Comparison of ENCODE assay signal across 22 cellular contexts in the genomic region with DNA sequence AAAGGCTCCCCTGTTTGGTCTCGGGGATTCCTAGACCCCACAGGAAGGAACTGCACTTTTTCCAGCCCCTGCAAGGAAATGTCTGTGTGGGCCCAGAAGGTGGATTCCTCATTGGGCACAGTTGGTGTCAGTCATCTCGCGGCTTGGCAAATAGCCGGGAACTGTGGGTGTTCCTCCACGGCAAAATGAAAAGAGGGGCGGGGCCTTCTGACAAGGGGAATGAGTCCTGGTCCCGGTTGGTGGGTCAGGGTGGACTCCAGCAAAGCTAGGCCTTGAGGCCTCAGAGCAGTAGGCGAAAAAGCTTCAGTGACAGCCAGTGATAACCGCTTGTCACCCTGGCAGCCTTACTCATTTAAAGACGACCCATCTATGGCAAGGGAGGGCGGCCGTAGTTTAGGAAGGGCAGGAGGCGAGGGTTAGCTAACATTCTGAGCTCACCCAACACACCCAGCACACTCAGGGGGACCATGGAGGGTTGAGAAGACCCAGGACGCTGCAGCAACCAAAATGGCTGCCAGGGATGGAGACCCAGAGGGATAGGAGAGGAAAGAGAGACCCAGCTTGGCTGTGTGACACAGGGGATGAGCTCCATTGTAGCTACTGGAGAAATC. TPM values are rescaled to one million over a fixed set of nuclear protein-coding genes. Genes with fewer than 3 reads are reported as not detected.
DNase-seq lines count a peak whose midpoint lies in the region; ATAC-seq, FAIRE-seq and TF ChIP-seq lines count a peak whose summit lies in the region.
"Had no signal": no experiment of that assay in that cellular context is flagged by ENCODE, and none has a peak within 500 bp of the region (broad histone marks: within the 10 kb centered on the region; RNA-seq: fewer than 3 reads in every experiment).

No MANE protein-coding gene starts in this region.

- H3K9me3 Mint-ChIP-seq in glutamatergic neuron (ENCODE audit: unreplicated experiment): peaks cover 4% of the 10 kb centered on the region
- H3K9me3 Mint-ChIP-seq in progenitor cell of endocrine pancreas (ENCODE audit: low read depth): no peaks in the 10 kb centered on the region
- H3K9me3 Mint-ChIP-seq: activated T-helper 2 cell treated with anti-CD3 and anti-CD28 coated beads, Interferon-gamma antibody, Interleukin-2, Interleukin-4, amounts not matched to agents 10 μg/mL and 5 μg/mL and 100 μg/mL, durations not matched to agents 14 hours and 24 hours and 36 hours; IgD-negative memory B cell; neural crest cell had no signal

- WGBS in HepG2 (ENCODE audit: low lambda C conversion rate): 51% methylated on average over 14 of the region's 14 CpGs
- 76% methylated on average over 4 of the region's 14 CpGs for WGBS in right lobe of liver (ENCODE audit: insufficient coverage, low coverage, low lambda C conversion rate, missing lambda C conversion rate)

- H3K27ac Mint-ChIP-seq in glutamatergic neuron (ENCODE audit: unreplicated experiment) (peak overlapping the region; percentile 6), T-helper 17 cell (no peak overlapping the region), progenitor cell of endocrine pancreas (no peak overlapping the region)
- H3K27ac Mint-ChIP-seq: activated T-helper 2 cell treated with anti-CD3 and anti-CD28 coated beads, Interferon-gamma antibody, Interleukin-2, Interleukin-4, amounts not matched to agents 10 μg/mL and 5 μg/mL and 100 μg/mL, durations not matched to agents 14 hours and 24 hours and 36 hours had no signal

- H3K27me3 Mint-ChIP-seq in glutamatergic neuron (ENCODE audit: unreplicated experiment) (peaks cover 6% of the 10 kb centered on the region), T-helper 17 cell (peaks cover 74% of the 10 kb centered on the region), progenitor cell of endocrine pancreas (peaks cover 22% of the 10 kb centered on the region)

- TF ChIP-seq EP300 in HepG2 (IDR thresholded peaks at IDR 0.05; ENCODE audit: low read depth in 2 of 2, low read length in 2 of 2): no peak
- no peak for TF ChIP-seq EP300 in HepG2 (CRISPR knock-in tag; IDR thresholded peaks at IDR 0.05; ENCODE audit: borderline replicate concordance)

- H4K20me1 ChIP-seq in HepG2 (ENCODE audit: insufficient read depth, low read length): no peaks in the 10 kb centered on the region

- H3K4me3 ChIP-seq in HepG2 (replicated peaks in 1 of 3; ENCODE audit: insufficient read depth in 1 of 3, low read depth in 2 of 3, low read length in 3 of 3) (no peak overlapping the region), right lobe of liver (no peak overlapping the region)
- H3K4me3 ChIP-seq: esophagus squamous epithelium, transverse colon had no signal

- FAIRE-seq in HepG2 (lab: Jason Lieb, UNC): no peak

- no peak overlapping the region for H3K27ac ChIP-seq in HepG2 (ENCODE audit: extremely low read length, insufficient read depth, low read length)
- no peak overlapping the region for H3K27ac ChIP-seq in right lobe of liver
- H3K27ac ChIP-seq: transverse colon had no signal

- ATAC-seq in HepG2 (no peak), right lobe of liver (no peak), T-helper 17 cell (no peak)
- ATAC-seq: activated CD4-positive, CD25-positive, alpha-beta regulatory T cell treated with anti-CD3 and anti-CD28 coated beads, Interleukin-2, amount 50 U/mL, for 24 hours had no signal

- H3K4me2 ChIP-seq in HepG2 (ENCODE audit: low read depth, low read length): no peak overlapping the region

- TF ChIP-seq CTCF in HepG2 (CRISPR knock-in tag; IDR thresholded peaks at IDR 0.05) (no peak), right lobe of liver (IDR thresholded peaks at IDR 0.05) (no peak), glutamatergic neuron (IDR thresholded peaks at IDR 0.05; ENCODE audit: partially characterized antibody, unreplicated experiment) (no peak), progenitor cell of endocrine pancreas (IDR thresholded peaks at IDR 0.05; ENCODE audit: unreplicated experiment) (no peak)

- no TSS peak for BruUV-seq in HepG2 (replicated peaks; lab: Mats Ljungman, UMichigan)

- H3K4me1 ChIP-seq in HepG2 (ENCODE audit: insufficient read depth, low read length): peaks cover 29% of the 10 kb centered on the region
- no peaks in the 10 kb centered on the region for H3K4me1 ChIP-seq in right lobe of liver

- TF ChIP-seq POLR2A in HepG2 (IDR thresholded peaks at IDR 0.05; ENCODE audit: insufficient read depth in 1 of 2, low read depth in 2 of 2, low read length in 2 of 2) (no peak), right lobe of liver (IDR thresholded peaks at IDR 0.05) (no peak)

- H3K4me3 Mint-ChIP-seq in glutamatergic neuron (ENCODE audit: unreplicated experiment): no peak overlapping the region
- H3K4me3 Mint-ChIP-seq in T-helper 17 cell: no peak overlapping the region
- H3K4me3 Mint-ChIP-seq in progenitor cell of endocrine pancreas (ENCODE audit: low read depth): no peak overlapping the region
- H3K4me3 Mint-ChIP-seq: CD4-positive, CD25-positive, alpha-beta regulatory T cell; neural crest cell had no signal

- no peak overlapping the region for H2AFZ ChIP-seq in HepG2 (ENCODE audit: low read length)

- no peaks in the 10 kb centered on the region for H3K36me3 Mint-ChIP-seq in glutamatergic neuron (ENCODE audit: unreplicated experiment)
- no peaks in the 10 kb centered on the region for H3K36me3 Mint-ChIP-seq in T-helper 17 cell (ENCODE audit: low read depth)
- H3K36me3 Mint-ChIP-seq in progenitor cell of endocrine pancreas (ENCODE audit: insufficient read depth): no peaks in the 10 kb centered on the region
- H3K36me3 Mint-ChIP-seq: CD4-positive, CD25-positive, alpha-beta regulatory T cell; IgD-negative memory B cell had no signal

- CTCF ChIA-PET in HepG2 (lab: Yijun Ruan, JAX; ENCODE audit: low intra/inter-chr PET ratio, low total read pairs): interaction anchor here (1.9 to 4.3 kb wide), 2 partner anchors 25 to 102 kb away, joined by 12 to 127 read pairs; partner anchors contain the start of genes CHPF and TMEM198

- in situ Hi-C loops in HepG2 (cut with HindIII; ENCODE audit: extremely low pct_ligation_motif_present, low pct_unique_long_range_greater_than_20kb): loop anchor here (5.0 kb wide), 1 partner anchor 102 kb away; the partner anchor contains the start of genes CHPF and TMEM198

- no peak for DNase-seq in HepG2 (ENCODE audit: low spot score)
- no peak for DNase-seq in right lobe of liver
- no peak for DNase-seq in glutamatergic neuron
- peak; percentile 47 for DNase-seq in islet precursor cell
- peak; percentile 44 for DNase-seq in ureter (ENCODE audit: low spot score)
- no peak for DNase-seq in T-helper 17 cell
- no peak for DNase-seq in activated gamma-delta T cell (lab: John Stamatoyannopoulos, UW)
- no peak for DNase-seq in progenitor cell of endocrine pancreas (ENCODE audit: low spot score, unreplicated experiment)
- DNase-seq: CD4-positive, CD25-positive, alpha-beta regulatory T cell; central memory CD4-positive, alpha-beta T cell; esophagus squamous epithelium; HCEC 1CT; NCI-H1930; NCI-H510A; SIG-M5; stimulated activated naive CD4-positive, alpha-beta T cell treated with Interleukin-2 at 50 U/mL for 16 hours; transverse colon had no signal

- H3K36me3 ChIP-seq in HepG2 (replicated peaks in 1 of 2; ENCODE audit: control insufficient read depth in 1 of 2, insufficient read depth in 2 of 2, low read length in 2 of 2) (no peaks in the 10 kb centered on the region), right lobe of liver (no peaks in the 10 kb centered on the region)
- H3K36me3 ChIP-seq: esophagus squamous epithelium, transverse colon had no signal

- H3K27me3 ChIP-seq in HepG2 (ENCODE audit: control insufficient read depth in 1 of 2, insufficient read depth in 2 of 2, low read length in 2 of 2) (peaks cover 12 to 63% of the 10 kb centered on the region in 2 experiments), right lobe of liver (no peaks in the 10 kb centered on the region)
- H3K27me3 ChIP-seq: esophagus squamous epithelium had no signal

- intact Hi-C loops in HepG2 (cut with micrococcal nuclease; ENCODE audit: unreplicated experiment): loop anchor here (2.0 kb wide), 1 partner anchor 45 kb away; no protein-coding TSS in a partner anchor
- intact Hi-C loops in right lobe of liver (cut with DNase I): no loop called here

- no peaks in the 10 kb centered on the region for H3K79me2 ChIP-seq in HepG2 (ENCODE audit: insufficient read depth, low read length)

- POLR2A ChIA-PET in HepG2 (lab: Yijun Ruan, JAX): interaction anchor here (1.4 kb wide), 1 partner anchor 73 kb away, joined by 4 read pairs; the partner anchor contains the start of genes INHA and OBSL1

- no peaks in the 10 kb centered on the region for H3K9me3 ChIP-seq in HepG2 (ENCODE audit: low read length)
- no peaks in the 10 kb centered on the region for H3K9me3 ChIP-seq in right lobe of liver
- no peaks in the 10 kb centered on the region for H3K9me3 ChIP-seq in T-helper 17 cell (ENCODE audit: control insufficient read depth, low read length, poor library complexity, severe bottlenecking)
- H3K9me3 ChIP-seq: esophagus squamous epithelium, transverse colon had no signal

- no peak overlapping the region for H3K9ac ChIP-seq in HepG2 (ENCODE audit: insufficient read depth, low read depth, low read length)

- TF ChIP-seq RAD21 in HepG2 (CRISPR knock-in tag; IDR thresholded peaks at IDR 0.05): no peak

- H3K4me1 Mint-ChIP-seq in glutamatergic neuron (ENCODE audit: low read depth, unreplicated experiment): peaks cover 14% of the 10 kb centered on the region
- H3K4me1 Mint-ChIP-seq in T-helper 17 cell: peaks cover 6% of the 10 kb centered on the region
- H3K4me1 Mint-ChIP-seq in progenitor cell of endocrine pancreas (ENCODE audit: low read depth): peaks cover 7% of the 10 kb centered on the region

RNA-seq across cellular contexts. Expression of gene SLC4A3, which starts 16.5 kb away (rescaled TPM):
- total RNA-seq in HepG2 (2016; rRNA removed; fragmentation: Illumina TruSeq; extraction: Trizol) (0.10 and 0.18 TPM in 2 replicates), right lobe of liver (under 1 TPM in 5 of 6 experiments, not detected in 1; 0.14 to 0.42 (median 0.27) TPM), glutamatergic neuron (ENCODE audit: unreplicated experiment) (24.4 TPM), ureter (12.2 TPM), T-helper 17 cell (under 1 TPM in 1 of 2 donors, not detected in 1; 0.08 TPM), progenitor cell of endocrine pancreas (17.0 and 19.7 TPM in 2 replicates)
- not detected in 2 replicates for total RNA-seq in HepG2 (2016; cell fraction: cytosol; rRNA removed; fragmentation: Illumina TruSeq; extraction: Trizol; ENCODE audit: low read depth)
- total RNA-seq in HepG2 (2016; cell fraction: insoluble cytoplasmic fraction; rRNA removed; fragmentation: Illumina TruSeq; extraction: Trizol): 0.13 and 0.22 TPM in 2 replicates
- not detected in 2 replicates for total RNA-seq in HepG2 (2016; cell fraction: membrane; rRNA removed; fragmentation: Illumina TruSeq; extraction: Trizol)
- total RNA-seq in HepG2 (2016; cell fraction: nucleus; rRNA removed; fragmentation: Illumina TruSeq; extraction: Trizol): 0.22 and 0.53 TPM in 2 replicates
- 0.95 and 1.2 TPM in 2 replicates for polyA plus RNA-seq in HepG2 (2011; rRNA removed)
- polyA plus RNA-seq in HepG2 (2011; cell fraction: cytosol; rRNA removed): 0.55 and 0.62 TPM in 2 replicates
- 10.4 and 15.1 TPM in 2 replicates for polyA plus RNA-seq in HepG2 (2011; cell fraction: nucleus; rRNA removed)
- polyA plus RNA-seq in HepG2 (2012): 0.32 and 0.75 TPM in 2 replicates
- 0.05 TPM in 1 of 2 replicates, not detected in the other for polyA plus RNA-seq in HepG2 (2016; cell fraction: cytosol; fragmentation: Illumina TruSeq; extraction: Trizol; ENCODE audit: low read depth)
- polyA plus RNA-seq in HepG2 (2016; cell fraction: insoluble cytoplasmic fraction; fragmentation: Illumina TruSeq; extraction: Trizol; ENCODE audit: low read depth): 0.17 TPM in 1 of 2 replicates, not detected in the other
- polyA plus RNA-seq in HepG2 (2016; cell fraction: membrane; fragmentation: Illumina TruSeq; extraction: Trizol; ENCODE audit: low read depth): 0.13 TPM in 1 of 2 replicates, not detected in the other
- 0.52 and 0.57 TPM in 2 replicates for polyA plus RNA-seq in HepG2 (2016; cell fraction: nucleus; fragmentation: Illumina TruSeq; extraction: Trizol; ENCODE audit: insufficient read depth, low read depth)
- polyA minus RNA-seq in HepG2 (2011; rRNA and poly(A)+ RNA removed; ENCODE audit: low replicate concordance): 1.2 TPM in 1 of 2 replicates, not detected in the other
- polyA minus RNA-seq in HepG2 (2011; cell fraction: cytosol; rRNA and poly(A)+ RNA removed): 0.70 TPM in 1 of 2 replicates, not detected in the other
- 2.1 and 2.6 TPM in 2 replicates for polyA minus RNA-seq in HepG2 (2011; cell fraction: nucleus; rRNA and poly(A)+ RNA removed)
- total RNA-seq: CD4-positive, CD25-positive, alpha-beta regulatory T cell; T-helper 2 cell treated with Interferon-gamma antibody and Interleukin-4, amounts not matched to agents 100 ng/mL and 5 ng/mL, for 36 hours had no signal
- polyA plus RNA-seq: CD4-positive, CD25-positive, alpha-beta regulatory T cell; IgD-negative memory B cell had no signal

RNA-seq across cellular contexts. Expression of gene STK11IP, which starts 46.2 kb away (rescaled TPM):
- total RNA-seq in HepG2 (2016; rRNA removed; fragmentation: Illumina TruSeq; extraction: Trizol): 5.6 and 12.8 TPM in 2 replicates
- 3.5 and 4.7 TPM in 2 replicates for total RNA-seq in HepG2 (2016; cell fraction: cytosol; rRNA removed; fragmentation: Illumina TruSeq; extraction: Trizol; ENCODE audit: low read depth)
- total RNA-seq in HepG2 (2016; cell fraction: insoluble cytoplasmic fraction; rRNA removed; fragmentation: Illumina TruSeq; extraction: Trizol): 5.0 and 14.2 TPM in 2 replicates
- 2.7 and 3.2 TPM in 2 replicates for total RNA-seq in HepG2 (2016; cell fraction: membrane; rRNA removed; fragmentation: Illumina TruSeq; extraction: Trizol)
- total RNA-seq in HepG2 (2016; cell fraction: nucleus; rRNA removed; fragmentation: Illumina TruSeq; extraction: Trizol): 20.7 and 21.9 TPM in 2 replicates
- 24.0 and 30.2 TPM in 2 replicates for polyA plus RNA-seq in HepG2 (2011; rRNA removed)
- polyA plus RNA-seq in HepG2 (2011; cell fraction: cytosol; rRNA removed): 5.6 and 8.5 TPM in 2 replicates
- 272 and 337 TPM in 2 replicates for polyA plus RNA-seq in HepG2 (2011; cell fraction: nucleus; rRNA removed)
- polyA plus RNA-seq in HepG2 (2012): 18.1 and 20.5 TPM in 2 replicates
- polyA plus RNA-seq in HepG2 (2016; cell fraction: cytosol; fragmentation: Illumina TruSeq; extraction: Trizol; ENCODE audit: low read depth): 0.70 and 0.72 TPM in 2 replicates
- polyA plus RNA-seq in HepG2 (2016; cell fraction: insoluble cytoplasmic fraction; fragmentation: Illumina TruSeq; extraction: Trizol; ENCODE audit: low read depth): 3.7 and 5.6 TPM in 2 replicates
- 1.2 TPM in 2 replicates for polyA plus RNA-seq in HepG2 (2016; cell fraction: membrane; fragmentation: Illumina TruSeq; extraction: Trizol; ENCODE audit: low read depth)
- 44.8 and 52.7 TPM in 2 replicates for polyA plus RNA-seq in HepG2 (2016; cell fraction: nucleus; fragmentation: Illumina TruSeq; extraction: Trizol; ENCODE audit: insufficient read depth, low read depth)
- 23.0 and 45.7 TPM in 2 replicates for polyA minus RNA-seq in HepG2 (2011; rRNA and poly(A)+ RNA removed; ENCODE audit: low replicate concordance)
- polyA minus RNA-seq in HepG2 (2011; cell fraction: cytosol; rRNA and poly(A)+ RNA removed): 8.2 and 10.4 TPM in 2 replicates
- polyA minus RNA-seq in HepG2 (2011; cell fraction: nucleus; rRNA and poly(A)+ RNA removed): 52.1 and 52.7 TPM in 2 replicates
- 10 to 100 TPM in 1 of 6 experiments, 1 to 10 TPM in 5; 3.6 to 10.8 (median 6.6) TPM for total RNA-seq in right lobe of liver
- total RNA-seq in glutamatergic neuron (ENCODE audit: unreplicated experiment): 34.5 TPM
- total RNA-seq in ureter: 39.5 TPM
- total RNA-seq in T-helper 17 cell: 10 to 100 TPM; 35.8 to 40.6 TPM
- total RNA-seq in progenitor cell of endocrine pancreas: 39.7 and 41.4 TPM in 2 replicates

Comparison
In these comparisons a context has a peak if more than half of its experiments do, and no peak if none do; other contexts are left out.
1. DNase-seq: peak in islet precursor cell (single experiment) and ureter (single experiment); none in HepG2 (single experiment), right lobe of liver (0 of 3), glutamatergic neuron (single experiment), T-helper 17 cell (0 of 3), activated gamma-delta T cell (single experiment) and progenitor cell of endocrine pancreas (single experiment).